Comparison of ENCODE assay signal across 10 cellular contexts in genomic region chr11:83063073-83063754, GRCh38. TPM values are rescaled to one million over a fixed set of nuclear protein-coding genes. Genes with fewer than 3 reads are reported as not detected.
DNase-seq lines count a peak whose midpoint lies in the region; ATAC-seq and TF ChIP-seq lines count a peak whose summit lies in the region.
"Had no signal": no experiment of that assay in that cellular context is flagged by ENCODE, and none has a peak within 500 bp of the region (broad histone marks: within the 10 kb centered on the region; RNA-seq: fewer than 3 reads in every experiment).

No MANE protein-coding gene starts in this region.

- peak overlapping the region; percentile 97 for H3K27ac Mint-ChIP-seq in activated naive CD8-positive, alpha-beta T cell treated with anti-CD3 and anti-CD28 coated beads, Interleukin-2, amount 10 ng/mL, durations not matched to agents 7 days and 5 days
- no peak overlapping the region for H3K27ac Mint-ChIP-seq in endothelial cell (ENCODE audit: unreplicated experiment)

- H3K4me3 ChIP-seq in left lung, result no peak overlapping the region
- H3K4me3 ChIP-seq: SJSA1 had no signal

- peaks cover 0 to 18% of the 10 kb centered on the region in 2 donors for H3K4me1 ChIP-seq in left lung
- H3K4me1 ChIP-seq: SJSA1 had no signal

- no peaks in the 10 kb centered on the region for H3K27me3 Mint-ChIP-seq in activated naive CD8-positive, alpha-beta T cell treated with anti-CD3 and anti-CD28 coated beads, Interleukin-2, amount 10 ng/mL, durations not matched to agents 7 days and 5 days
- H3K27me3 Mint-ChIP-seq in endothelial cell (ENCODE audit: unreplicated experiment), result peaks cover 1% of the 10 kb centered on the region

- no peak for TF ChIP-seq CTCF in left lung (IDR thresholded peaks at IDR 0.05)
- no peak for TF ChIP-seq CTCF in endothelial cell (IDR thresholded peaks at IDR 0.05; ENCODE audit: unreplicated experiment)

- H3K4me1 Mint-ChIP-seq in activated naive CD8-positive, alpha-beta T cell treated with anti-CD3 and anti-CD28 coated beads, Interleukin-2, amount 10 ng/mL, durations not matched to agents 7 days and 5 days, result peaks cover 22% of the 10 kb centered on the region
- H3K4me1 Mint-ChIP-seq in endothelial cell (ENCODE audit: unreplicated experiment), result peaks cover 7% of the 10 kb centered on the region

- peak overlapping the region; percentile 83 for H3K4me3 Mint-ChIP-seq in activated naive CD8-positive, alpha-beta T cell treated with anti-CD3 and anti-CD28 coated beads, Interleukin-2, amount 10 ng/mL, durations not matched to agents 7 days and 5 days
- no peak overlapping the region for H3K4me3 Mint-ChIP-seq in endothelial cell (ENCODE audit: unreplicated experiment)

- H3K9me3 ChIP-seq in left lung, result no peaks in the 10 kb centered on the region
- H3K9me3 ChIP-seq: neutrophil, SJSA1 had no signal

- H3K36me3 Mint-ChIP-seq in activated naive CD8-positive, alpha-beta T cell treated with anti-CD3 and anti-CD28 coated beads, Interleukin-2, amount 10 ng/mL, durations not matched to agents 7 days and 5 days, result peaks cover 30% of the 10 kb centered on the region
- peaks cover 3% of the 10 kb centered on the region for H3K36me3 Mint-ChIP-seq in endothelial cell (ENCODE audit: low read depth, unreplicated experiment)

- H3K9me3 Mint-ChIP-seq in activated naive CD8-positive, alpha-beta T cell treated with anti-CD3 and anti-CD28 coated beads, Interleukin-2, amount 10 ng/mL, durations not matched to agents 7 days and 5 days, result peaks cover 5% of the 10 kb centered on the region
- no peaks in the 10 kb centered on the region for H3K9me3 Mint-ChIP-seq in endothelial cell (ENCODE audit: unreplicated experiment)

- ATAC-seq in GM19438 (IDR thresholded peaks at IDR 0.05; ENCODE audit: low read depth, unreplicated experiment), result peak; percentile 61
- peak; percentile 75 for ATAC-seq in HG03378 (IDR thresholded peaks at IDR 0.05; ENCODE audit: unreplicated experiment)
- ATAC-seq in activated naive CD8-positive, alpha-beta T cell treated with anti-CD3 and anti-CD28 coated beads, Interleukin-2, amount 10 ng/mL, durations not matched to agents 7 days and 5 days (ENCODE audit: low read depth), result peak; percentile 78
- peak; percentile 83 for ATAC-seq in left lung

- no peaks in the 10 kb centered on the region for H3K27me3 ChIP-seq in left lung
- H3K27me3 ChIP-seq: SJSA1 had no signal

- peak; percentile 67 for DNase-seq in EH (ENCODE audit: low read depth)
- DNase-seq in activated naive CD8-positive, alpha-beta T cell treated with anti-CD3 and anti-CD28 coated beads, Interleukin-2, amount 10 ng/mL, durations not matched to agents 7 days and 5 days, result no peak
- no peak for DNase-seq in left lung
- DNase-seq in hippocampal formation (lab: John Stamatoyannopoulos, UW), result no peak
- DNase-seq in endothelial cell (ENCODE audit: low spot score), result no peak
- DNase-seq in COLO829 (ENCODE audit: low spot score), result no peak

- POLR2A ChIA-PET in activated naive CD8-positive, alpha-beta T cell treated with anti-CD3 and anti-CD28 coated beads, Interleukin-2, amount 10 ng/mL, durations not matched to agents 7 days and 5 days (lab: Charles Lee), result interaction anchor here (0.6 to 2.5 kb wide), 15 partner anchors 9 to 223 kb away, joined by 3 to 19 read pairs (median 5); partner anchors contain the start of genes CCDC90B, DDIAS, PCF11 and PRCP

- intact Hi-C loops in left lung (cut with DNase I), result no loop called here

- no peak overlapping the region for H3K27ac ChIP-seq in left lung
- H3K27ac ChIP-seq: neutrophil, SJSA1 had no signal

- no peaks in the 10 kb centered on the region for H3K36me3 ChIP-seq in left lung
- H3K36me3 ChIP-seq: neutrophil, SJSA1 had no signal

RNA-seq across cellular contexts. Expression of gene RAB30, which starts 8.5 kb away (rescaled TPM):
- 10 to 100 TPM; 11.9 to 14.3 TPM for total RNA-seq in activated naive CD8-positive, alpha-beta T cell treated with anti-CD3 and anti-CD28 coated beads, Interleukin-2, amount 10 ng/mL, durations not matched to agents 7 days and 5 days
- total RNA-seq in left lung (10 to 100 TPM; 14.2 to 15.3 TPM), endothelial cell (ENCODE audit: unreplicated experiment) (18.6 TPM)
